In genomic region chr2:159317392-159318088, GRCh38 we compare ENCODE assay signal across 22 cellular contexts. TPM values are rescaled to one million over a fixed set of nuclear protein-coding genes. Genes with fewer than 3 reads are reported as not detected.
A peak's percentile ranks its signal among the peaks of the same experiment; 100 is the strongest.
DNase-seq lines count a peak whose midpoint lies in the region; ATAC-seq, FAIRE-seq and TF ChIP-seq lines count a peak whose summit lies in the region.
"Had no signal": no experiment of that assay in that cellular context is flagged by ENCODE, and none has a peak within 500 bp of the region (broad histone marks: within the 10 kb centered on the region; RNA-seq: fewer than 3 reads in every experiment).

No MANE protein-coding gene starts in this region.

- peaks cover 65% of the 10 kb centered on the region for H3K36me3 Mint-ChIP-seq in MCF 10A (ENCODE audit: insufficient read depth, unreplicated experiment)
- peaks cover 17% of the 10 kb centered on the region for H3K36me3 Mint-ChIP-seq in activated T-helper 17 cell treated with anti-CD3 and anti-CD28 coated beads, Interleukin-2, amount 50 U/mL, for 72 hours (ENCODE audit: low read depth)
- no peaks in the 10 kb centered on the region for H3K36me3 Mint-ChIP-seq in activated naive CD4-positive, alpha-beta T cell treated with anti-CD3 and anti-CD28 coated beads, Interleukin-2, amount 50 U/mL, for 72 hours
- H3K36me3 Mint-ChIP-seq: natural killer cell had no signal

- no peak for FAIRE-seq in bronchial epithelial cell (lab: Jason Lieb, UNC)
- FAIRE-seq: A204.1 had no signal

- H3K9me3 ChIP-seq in breast epithelium, result no peaks in the 10 kb centered on the region
- H3K9me3 ChIP-seq: upper lobe of left lung had no signal

- H3K27ac Mint-ChIP-seq in MCF 10A (ENCODE audit: low read depth, unreplicated experiment), result peak overlapping the region; percentile 46
- H3K27ac Mint-ChIP-seq in activated T-helper 17 cell treated with anti-CD3 and anti-CD28 coated beads, Interleukin-2, amount 50 U/mL, for 72 hours, result no peak overlapping the region
- H3K27ac Mint-ChIP-seq in activated naive CD4-positive, alpha-beta T cell treated with anti-CD3 and anti-CD28 coated beads, Interleukin-2, amount 50 U/mL, for 72 hours, result no peak overlapping the region
- H3K27ac Mint-ChIP-seq: HFFc6, memory B cell had no signal

- no peak overlapping the region for H3K4me3 ChIP-seq in breast epithelium
- no peak overlapping the region for H3K4me3 ChIP-seq in bronchial epithelial cell (ENCODE audit: low read depth, low read length)
- H3K4me3 ChIP-seq: heart right ventricle, SK-N-MC, upper lobe of left lung had no signal

- no peak overlapping the region for H3K27ac ChIP-seq in breast epithelium
- H3K27ac ChIP-seq: heart right ventricle, SK-N-MC, upper lobe of left lung had no signal

- CTCF ChIA-PET in MCF 10A (lab: Yijun Ruan, JAX), result interaction anchor here (0.6 to 1.2 kb wide), 3 partner anchors 15 to 48 kb away, joined by 3 to 4 read pairs (median 3); no protein-coding TSS in a partner anchor

- TF ChIP-seq POLR2A in breast epithelium (IDR thresholded peaks at IDR 0.05), result no peak

- H3K27me3 ChIP-seq in breast epithelium (no peaks in the 10 kb centered on the region), bronchial epithelial cell (ENCODE audit: control insufficient read depth, insufficient read depth, low read length) (no peaks in the 10 kb centered on the region)
- H3K27me3 ChIP-seq: heart right ventricle, upper lobe of left lung had no signal

- BruUV-seq in MCF 10A (replicated peaks; lab: Mats Ljungman, UMichigan), result no TSS peak

- TF ChIP-seq CTCF in MCF 10A (IDR thresholded peaks at IDR 0.05; ENCODE audit: unreplicated experiment) (no peak), breast epithelium (IDR thresholded peaks at IDR 0.05) (no peak), bronchial epithelial cell (IDR thresholded peaks at IDR 0.05; ENCODE audit: insufficient read depth, low read length, severe bottlenecking) (no peak)

- ATAC-seq in HG03354 (IDR thresholded peaks at IDR 0.05; ENCODE audit: poor library complexity, severe bottlenecking, unreplicated experiment), result peak; percentile 81
- no peak for ATAC-seq in activated T-helper 17 cell treated with anti-CD3 and anti-CD28 coated beads, Interleukin-2, amount 50 U/mL, for 72 hours (replicated peaks)
- ATAC-seq in activated naive CD4-positive, alpha-beta T cell treated with anti-CD3 and anti-CD28 coated beads, Interleukin-2, amount 50 U/mL, for 72 hours, result no peak
- ATAC-seq in HG03025 (IDR thresholded peaks at IDR 0.05; ENCODE audit: low FRiP score, unreplicated experiment), result no peak
- ATAC-seq: heart right ventricle, PC-3 had no signal

- H3K9me3 Mint-ChIP-seq in MCF 10A (ENCODE audit: unreplicated experiment), result no peaks in the 10 kb centered on the region
- no peaks in the 10 kb centered on the region for H3K9me3 Mint-ChIP-seq in activated T-helper 17 cell treated with anti-CD3 and anti-CD28 coated beads, Interleukin-2, amount 50 U/mL, for 72 hours
- no peaks in the 10 kb centered on the region for H3K9me3 Mint-ChIP-seq in activated naive CD4-positive, alpha-beta T cell treated with anti-CD3 and anti-CD28 coated beads, Interleukin-2, amount 50 U/mL, for 72 hours
- H3K9me3 Mint-ChIP-seq: HFFc6, natural killer cell had no signal

- peaks cover 5% of the 10 kb centered on the region for H3K36me3 ChIP-seq in breast epithelium
- H3K36me3 ChIP-seq in bronchial epithelial cell (ENCODE audit: control insufficient read depth, insufficient read depth, low read length), result no peaks in the 10 kb centered on the region

- no peaks in the 10 kb centered on the region for H3K27me3 Mint-ChIP-seq in MCF 10A (ENCODE audit: insufficient read depth, unreplicated experiment)
- no peaks in the 10 kb centered on the region for H3K27me3 Mint-ChIP-seq in activated T-helper 17 cell treated with anti-CD3 and anti-CD28 coated beads, Interleukin-2, amount 50 U/mL, for 72 hours
- H3K27me3 Mint-ChIP-seq: memory B cell had no signal

- no peaks in the 10 kb centered on the region for H3K4me1 ChIP-seq in breast epithelium
- H3K4me1 ChIP-seq: heart right ventricle, upper lobe of left lung had no signal

- POLR2A ChIA-PET in MCF 10A (lab: Yijun Ruan, JAX), result interaction anchor here (0.6 to 1.4 kb wide), 3 partner anchors 8 to 370 kb away, joined by 3 to 4 read pairs (median 3); no protein-coding TSS in a partner anchor

- intact Hi-C loops in MCF 10A (cut with micrococcal nuclease), result no loop called here
- intact Hi-C loops in breast epithelium (cut with DNase I; ENCODE audit: low total_unique reads), result no loop called here

- DNase-seq in MCF 10A (ENCODE audit: unreplicated experiment), result no peak
- DNase-seq in breast epithelium (ENCODE audit: low spot score in 2 of 2), result no peak
- peak; percentile 7 for DNase-seq in bronchial epithelial cell (ENCODE audit: low read depth)
- no peak for DNase-seq in activated naive CD4-positive, alpha-beta T cell treated with anti-CD3 and anti-CD28 coated beads, Interleukin-2, amount 50 U/mL, for 72 hours (ENCODE audit: low spot score in 2 of 2)
- DNase-seq in NCI-H1092 (lab: John Stamatoyannopoulos, UW), result no peak
- DNase-seq: heart right ventricle; HFFc6; islet precursor cell; Kasumi-1; natural killer cell; NCI-H187 treated with DMSO at 0.1 percent for 48 hours; NCI-H446; PC-3; stimulated activated CD4-positive, alpha-beta T cell treated with anti-CD3 and anti-CD28 coated beads, Interleukin-12 subunit alpha, Interleukin-12 subunit beta, amount 100 ng/mL, for 4 hours; stimulated activated naive CD4-positive, alpha-beta T cell treated with Interleukin-2 at 50 U/mL for 16 hours; upper lobe of left lung had no signal

- no peaks in the 10 kb centered on the region for H3K4me1 Mint-ChIP-seq in MCF 10A (ENCODE audit: insufficient read depth, unreplicated experiment)
- no peaks in the 10 kb centered on the region for H3K4me1 Mint-ChIP-seq in activated T-helper 17 cell treated with anti-CD3 and anti-CD28 coated beads, Interleukin-2, amount 50 U/mL, for 72 hours
- H3K4me1 Mint-ChIP-seq: memory B cell, natural killer cell had no signal

- H3K4me3 Mint-ChIP-seq in MCF 10A (ENCODE audit: unreplicated experiment), result no peak overlapping the region
- no peak overlapping the region for H3K4me3 Mint-ChIP-seq in activated T-helper 17 cell treated with anti-CD3 and anti-CD28 coated beads, Interleukin-2, amount 50 U/mL, for 72 hours
- H3K4me3 Mint-ChIP-seq: HFFc6, memory B cell, natural killer cell had no signal

RNA-seq across cellular contexts. Expression of gene WDSUB1, which starts 31.0 kb away (rescaled TPM):
- total RNA-seq in MCF 10A (2022) (6.5 and 7.3 TPM in 2 replicates), breast epithelium (10 to 100 TPM in 1 of 3 donors, 1 to 10 TPM in 2; 8.2 to 14.3 (median 8.8) TPM), bronchial epithelial cell (16.1 and 21.0 TPM in 2 replicates)
- 1 to 10 TPM; 7.6 to 7.8 TPM for total RNA-seq in activated T-helper 17 cell treated with anti-CD3 and anti-CD28 coated beads, Interleukin-2, amount 50 U/mL, for 72 hours
- 10 to 100 TPM in 1 of 2 donors, 1 to 10 TPM in 1; 7.7 to 10.3 TPM for total RNA-seq in activated naive CD4-positive, alpha-beta T cell treated with anti-CD3 and anti-CD28 coated beads, Interleukin-2, amount 50 U/mL, for 72 hours
